39 cellular contexts compared by ENCODE assay signal in genomic region chr11:70880416-70880815, GRCh38.
"Had no signal": no experiment of that assay in that cellular context is flagged by ENCODE, and none has a peak within 500 bp of the region (broad histone marks: within the 10 kb centered on the region; RNA-seq: fewer than 3 reads in every experiment).

No MANE protein-coding gene starts in this region.

- H3K4me3 Mint-ChIP-seq: activated naive CD4-positive, alpha-beta T cell treated with anti-CD3 and anti-CD28 coated beads for 36 hours; activated naive CD4-positive, alpha-beta T cell treated with anti-CD3 and anti-CD28 coated beads, Interleukin-2, amount 10 ng/mL, durations not matched to agents 7 days and 5 days; activated naive CD4-positive, alpha-beta T cell treated with anti-CD3 and anti-CD28 coated beads, Interleukin-2, amount 50 U/mL, for 24 hours; activated naive CD8-positive, alpha-beta T cell; activated naive CD8-positive, alpha-beta T cell treated with anti-CD3 and anti-CD28 coated beads for 36 hours; activated naive CD8-positive, alpha-beta T cell treated with anti-CD3 and anti-CD28 coated beads, Interleukin-2, amount 10 ng/mL, durations not matched to agents 7 days and 5 days; activated naive CD8-positive, alpha-beta T cell treated with anti-CD3 and anti-CD28 coated beads, Interleukin-2, amount 50 U/mL, for 24 hours; activated T-cell treated with anti-CD3 and anti-CD28 coated beads, Interleukin-2, amount 50 U/mL, for 24 hours; activated T-cell treated with anti-CD3 and anti-CD28 coated beads, Interleukin-2, amount 50 U/mL, for 4 hours; activated T-cell treated with anti-CD3 and anti-CD28 coated beads, Interleukin-2, amount 50 U/mL, for 72 hours; activated T-helper 1 cell treated with anti-CD3 and anti-CD28 coated beads, Interleukin-12 subunit alpha, Interleukin-12 subunit beta, Interleukin-2, Interleukin-4 antibody, amounts not matched to agents 30 ng/mL and 10 ng/mL and 1 ng/mL, durations not matched to agents 14 hours and 24 hours and 36 hours; activated T-helper 17 cell treated with anti-CD3 and anti-CD28 coated beads, Interleukin-2, amount 50 U/mL, for 72 hours; brain; central memory CD8-positive, alpha-beta T cell had no signal

- H3K27ac ChIP-seq: adrenal gland, ascending aorta, body of pancreas, brain microvascular endothelial cell, breast epithelium, cardiac muscle cell had no signal

- H3K4me1 ChIP-seq: adrenal gland, ascending aorta, body of pancreas had no signal

- H3K4me1 Mint-ChIP-seq: activated naive CD4-positive, alpha-beta T cell treated with anti-CD3 and anti-CD28 coated beads, Interleukin-2, amount 10 ng/mL, durations not matched to agents 7 days and 5 days; activated naive CD4-positive, alpha-beta T cell treated with anti-CD3 and anti-CD28 coated beads, Interleukin-2, amount 50 U/mL, for 24 hours; activated naive CD8-positive, alpha-beta T cell treated with anti-CD3 and anti-CD28 coated beads for 36 hours; activated naive CD8-positive, alpha-beta T cell treated with anti-CD3 and anti-CD28 coated beads, Interleukin-2, amount 10 ng/mL, durations not matched to agents 7 days and 5 days; activated naive CD8-positive, alpha-beta T cell treated with anti-CD3 and anti-CD28 coated beads, Interleukin-2, amount 50 U/mL, for 24 hours; activated T-helper 17 cell treated with anti-CD3 and anti-CD28 coated beads, Interleukin-2, amount 50 U/mL, for 72 hours; central memory CD8-positive, alpha-beta T cell had no signal

- H3K4me3 ChIP-seq: adrenal gland, ascending aorta, body of pancreas, breast epithelium, cardiac muscle cell had no signal

- H3K36me3 Mint-ChIP-seq: activated naive CD4-positive, alpha-beta T cell treated with anti-CD3 and anti-CD28 coated beads, Interleukin-2, amount 10 ng/mL, durations not matched to agents 7 days and 5 days; activated naive CD4-positive, alpha-beta T cell treated with anti-CD3 and anti-CD28 coated beads, Interleukin-2, amount 50 U/mL, for 24 hours; activated naive CD4-positive, alpha-beta T cell treated with anti-CD3 and anti-CD28 coated beads, Interleukin-2, amount 50 U/mL, for 72 hours; activated naive CD8-positive, alpha-beta T cell; activated naive CD8-positive, alpha-beta T cell treated with anti-CD3 and anti-CD28 coated beads for 36 hours; activated naive CD8-positive, alpha-beta T cell treated with anti-CD3 and anti-CD28 coated beads, Interleukin-2, amount 10 ng/mL, durations not matched to agents 7 days and 5 days; brain had no signal

- H3K27ac Mint-ChIP-seq: activated naive CD4-positive, alpha-beta T cell treated with anti-CD3 and anti-CD28 coated beads for 36 hours; activated naive CD4-positive, alpha-beta T cell treated with anti-CD3 and anti-CD28 coated beads, Interleukin-2, amount 10 ng/mL, durations not matched to agents 7 days and 5 days; activated naive CD4-positive, alpha-beta T cell treated with anti-CD3 and anti-CD28 coated beads, Interleukin-2, amount 50 U/mL, for 24 hours; activated naive CD4-positive, alpha-beta T cell treated with anti-CD3 and anti-CD28 coated beads, Interleukin-2, amount 50 U/mL, for 72 hours; activated naive CD8-positive, alpha-beta T cell; activated naive CD8-positive, alpha-beta T cell treated with anti-CD3 and anti-CD28 coated beads for 36 hours; activated naive CD8-positive, alpha-beta T cell treated with anti-CD3 and anti-CD28 coated beads, Interleukin-2, amount 10 ng/mL, durations not matched to agents 7 days and 5 days; activated naive CD8-positive, alpha-beta T cell treated with anti-CD3 and anti-CD28 coated beads, Interleukin-2, amount 50 U/mL, for 24 hours; activated T-cell treated with anti-CD3 and anti-CD28 coated beads, Interleukin-2, amount 50 U/mL, for 24 hours; activated T-cell treated with anti-CD3 and anti-CD28 coated beads, Interleukin-2, amount 50 U/mL, for 72 hours; activated T-helper 1 cell treated with anti-CD3 and anti-CD28 coated beads, Interleukin-12 subunit alpha, Interleukin-12 subunit beta, Interleukin-2, Interleukin-4 antibody, amounts not matched to agents 30 ng/mL and 10 ng/mL and 1 ng/mL, durations not matched to agents 14 hours and 24 hours and 36 hours; activated T-helper 17 cell treated with anti-CD3 and anti-CD28 coated beads, Interleukin-2, amount 50 U/mL, for 72 hours; activated T-helper 2 cell treated with anti-CD3 and anti-CD28 coated beads, Interferon-gamma antibody, Interleukin-2, Interleukin-4, amounts not matched to agents 10 μg/mL and 5 μg/mL and 100 μg/mL, durations not matched to agents 14 hours and 24 hours and 36 hours; brain had no signal

- H3K27me3 Mint-ChIP-seq: activated naive CD4-positive, alpha-beta T cell treated with anti-CD3 and anti-CD28 coated beads, Interleukin-2, amount 10 ng/mL, durations not matched to agents 7 days and 5 days; activated naive CD4-positive, alpha-beta T cell treated with anti-CD3 and anti-CD28 coated beads, Interleukin-2, amount 50 U/mL, for 24 hours; activated naive CD8-positive, alpha-beta T cell treated with anti-CD3 and anti-CD28 coated beads for 36 hours; activated naive CD8-positive, alpha-beta T cell treated with anti-CD3 and anti-CD28 coated beads, Interleukin-2, amount 10 ng/mL, durations not matched to agents 7 days and 5 days; activated naive CD8-positive, alpha-beta T cell treated with anti-CD3 and anti-CD28 coated beads, Interleukin-2, amount 50 U/mL, for 24 hours had no signal

- H3K9me3 Mint-ChIP-seq: activated naive CD4-positive, alpha-beta T cell treated with anti-CD3 and anti-CD28 coated beads for 36 hours; activated naive CD4-positive, alpha-beta T cell treated with anti-CD3 and anti-CD28 coated beads, Interleukin-2, amount 10 ng/mL, durations not matched to agents 7 days and 5 days; activated naive CD4-positive, alpha-beta T cell treated with anti-CD3 and anti-CD28 coated beads, Interleukin-2, amount 50 U/mL, for 24 hours; activated naive CD4-positive, alpha-beta T cell treated with anti-CD3 and anti-CD28 coated beads, Interleukin-2, amount 50 U/mL, for 72 hours; activated naive CD8-positive, alpha-beta T cell treated with anti-CD3 and anti-CD28 coated beads for 36 hours; activated naive CD8-positive, alpha-beta T cell treated with anti-CD3 and anti-CD28 coated beads, Interleukin-2, amount 10 ng/mL, durations not matched to agents 7 days and 5 days; activated naive CD8-positive, alpha-beta T cell treated with anti-CD3 and anti-CD28 coated beads, Interleukin-2, amount 50 U/mL, for 24 hours; activated T-cell treated with anti-CD3 and anti-CD28 coated beads, Interleukin-2, amount 50 U/mL, for 24 hours; activated T-cell treated with anti-CD3 and anti-CD28 coated beads, Interleukin-2, amount 50 U/mL, for 4 hours; activated T-cell treated with anti-CD3 and anti-CD28 coated beads, Interleukin-2, amount 50 U/mL, for 72 hours; activated T-helper 1 cell treated with anti-CD3 and anti-CD28 coated beads, Interleukin-12 subunit alpha, Interleukin-12 subunit beta, Interleukin-2, Interleukin-4 antibody, amounts not matched to agents 30 ng/mL and 10 ng/mL and 1 ng/mL, durations not matched to agents 14 hours and 24 hours and 36 hours; activated T-helper 2 cell treated with anti-CD3 and anti-CD28 coated beads, Interferon-gamma antibody, Interleukin-2, Interleukin-4, amounts not matched to agents 10 μg/mL and 5 μg/mL and 100 μg/mL, durations not matched to agents 14 hours and 24 hours and 36 hours; central memory CD8-positive, alpha-beta T cell had no signal

- H3K27me3 ChIP-seq: adrenal gland, ascending aorta, body of pancreas, brain microvascular endothelial cell, breast epithelium, cardiac muscle cell had no signal

- H3K9me3 ChIP-seq: adrenal gland, ascending aorta, body of pancreas, breast epithelium had no signal

- DNase-seq: activated effector memory CD4-positive, alpha-beta T cell treated with anti-CD3 and anti-CD28 coated beads, Interleukin-2, amount 50 U/mL, for 16 hours; activated effector memory CD4-positive, alpha-beta T cell treated with Interleukin-2 at 50 U/mL for 16 hours; activated gamma-delta T cell; activated gamma-delta T cell treated with Interleukin-2 at 50 U/mL for 16 hours; activated naive CD4-positive, alpha-beta T cell; activated naive CD4-positive, alpha-beta T cell treated with anti-CD3 and anti-CD28 coated beads for 36 hours; activated naive CD4-positive, alpha-beta T cell treated with anti-CD3 and anti-CD28 coated beads, Interleukin-2, amount 10 ng/mL, durations not matched to agents 7 days and 5 days; activated naive CD4-positive, alpha-beta T cell treated with anti-CD3 and anti-CD28 coated beads, Interleukin-2, amount 50 U/mL, for 16 hours; activated naive CD4-positive, alpha-beta T cell treated with Interleukin-2 at 50 U/mL for 16 hours; activated naive CD8-positive, alpha-beta T cell treated with anti-CD3 and anti-CD28 coated beads for 36 hours; activated naive CD8-positive, alpha-beta T cell treated with anti-CD3 and anti-CD28 coated beads, Interleukin-2, amount 10 ng/mL, durations not matched to agents 7 days and 5 days; activated naive CD8-positive, alpha-beta T cell treated with anti-CD3 and anti-CD28 coated beads, Interleukin-2, amount 50 U/mL, for 24 hours; activated T-cell treated with anti-CD3 and anti-CD28 coated beads, Interleukin-2, amount 50 U/mL, for 1 hour; activated T-cell treated with anti-CD3 and anti-CD28 coated beads, Interleukin-2, amount 50 U/mL, for 24 hours; activated T-cell treated with anti-CD3 and anti-CD28 coated beads, Interleukin-2, amount 50 U/mL, for 4 hours; activated T-cell treated with anti-CD3 and anti-CD28 coated beads, Interleukin-2, amount 50 U/mL, for 48 hours; activated T-cell treated with anti-CD3 and anti-CD28 coated beads, Interleukin-2, amount 50 U/mL, for 72 hours; adrenal gland; amniotic stem cell; amygdala; anterior cingulate cortex; body of pancreas; brain microvascular endothelial cell; caudate nucleus; central memory CD4-positive, alpha-beta T cell; cerebellar nuclear complex had no signal

- FAIRE-seq: astrocyte, bronchial epithelial cell had no signal

- ATAC-seq: activated naive CD4-positive, alpha-beta T cell treated with anti-CD3 and anti-CD28 coated beads, Interleukin-2, amount 50 U/mL, for 72 hours; activated naive CD8-positive, alpha-beta T cell treated with anti-CD3 and anti-CD28 coated beads, Interleukin-2, amount 50 U/mL, for 24 hours; activated T-cell treated with anti-CD3 and anti-CD28 coated beads, Interleukin-2, amount 50 U/mL, for 4 hours; activated T-cell treated with anti-CD3 and anti-CD28 coated beads, Interleukin-2, amount 50 U/mL, for 72 hours; activated T-helper 17 cell treated with anti-CD3 and anti-CD28 coated beads, Interleukin-2, amount 50 U/mL, for 72 hours; body of pancreas had no signal

- H3K36me3 ChIP-seq: adrenal gland, ascending aorta, brain microvascular endothelial cell, breast epithelium, cardiac muscle cell had no signal
